In the genomic region with DNA sequence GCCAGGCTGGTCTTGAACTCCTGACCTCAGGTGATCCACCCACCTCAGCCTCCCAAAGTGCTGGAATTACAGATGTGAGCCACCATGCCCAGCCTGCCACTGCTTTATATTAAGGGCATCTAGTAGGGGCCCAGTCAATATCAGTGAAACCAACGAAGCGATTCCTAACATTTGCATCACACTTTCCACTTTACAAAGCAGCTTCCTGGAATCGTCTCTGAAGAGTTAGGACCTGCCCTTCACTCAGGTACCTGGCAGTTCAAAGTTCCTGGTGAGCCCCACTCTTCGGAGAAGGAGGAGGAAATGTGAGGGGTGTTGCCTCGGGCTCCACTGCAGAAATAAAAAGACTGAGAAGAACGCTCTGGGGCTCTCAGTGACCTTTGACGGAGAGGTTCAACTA, we compare ENCODE assay signal across 15 cellular contexts. TPM values are rescaled to one million over a fixed set of nuclear protein-coding genes. Genes with fewer than 3 reads are reported as not detected.
DNase-seq lines count a peak whose midpoint lies in the region; ATAC-seq, FAIRE-seq and TF ChIP-seq lines count a peak whose summit lies in the region.
"Had no signal": no experiment of that assay in that cellular context is flagged by ENCODE, and none has a peak within 500 bp of the region (broad histone marks: within the 10 kb centered on the region; RNA-seq: fewer than 3 reads in every experiment).

No MANE protein-coding gene starts in this region.

- no peak overlapping the region for H2AK5ac ChIP-seq in H9 (ENCODE audit: insufficient read length, low read length)

- POLR2A ChIA-PET in activated CD4-positive, alpha-beta memory T cell treated with anti-CD3 and anti-CD28 coated beads for 36 hours (lab: Charles Lee): interaction anchor here (1.1 to 4.7 kb wide), 6 partner anchors 8 to 217 kb away, joined by 3 to 52 read pairs (median 10); a partner anchor contains a TSS

- no peak overlapping the region for H3K56ac ChIP-seq in H9 (ENCODE audit: insufficient read length, low read depth, low read length)

- no peaks in the 10 kb centered on the region for H3K36me3 Mint-ChIP-seq in activated CD4-positive, alpha-beta memory T cell treated with anti-CD3 and anti-CD28 coated beads for 36 hours
- H3K36me3 Mint-ChIP-seq in memory B cell (peaks cover 2% of the 10 kb centered on the region), H9 (ENCODE audit: insufficient read depth in 1 of 3, low read depth in 3 of 3) (no peaks in the 10 kb centered on the region)

- no peak overlapping the region for H4K5ac ChIP-seq in H9 (ENCODE audit: insufficient read length, low read depth, low read length)

- H3K27ac ChIP-seq in BLaER1 treated with 17β-estradiol and CSF1 and Interleukin-3, amounts not matched to agents 10 nM and 100 nM: no peak overlapping the region
- H3K27ac ChIP-seq in caudate nucleus (ENCODE audit: low read depth, low read length) (no peak overlapping the region), H9 (ENCODE audit: insufficient read length, low read depth, low read length) (no peak overlapping the region), SJCRH30 (no peak overlapping the region)

- H3K4me3 Mint-ChIP-seq in activated CD4-positive, alpha-beta memory T cell treated with anti-CD3 and anti-CD28 coated beads for 36 hours: peak overlapping the region; percentile 62
- H3K4me3 Mint-ChIP-seq in memory B cell (peak overlapping the region; percentile 75), H9 (no peak overlapping the region)
- H3K4me3 Mint-ChIP-seq: HFFc6 had no signal

- no peaks in the 10 kb centered on the region; the same call in 1 of the 2 replicates for H3K79me2 ChIP-seq in H9 (ENCODE audit: insufficient read depth, low read length)

- H3K9ac ChIP-seq in BLaER1 treated with 17β-estradiol and CSF1 and Interleukin-3, amounts not matched to agents 10 nM and 100 nM: no peak overlapping the region
- H3K9ac ChIP-seq in H9 (ENCODE audit: extremely low read depth, insufficient read length, low read length): no peak overlapping the region

- DNase-seq in GM19239 (ENCODE audit: insufficient read length, low spot score): no peak
- peak; percentile 48 for DNase-seq in activated CD4-positive, alpha-beta memory T cell treated with anti-CD3 and anti-CD28 coated beads for 36 hours
- DNase-seq in memory B cell (ENCODE audit: low spot score in 2 of 2): no peak
- DNase-seq in BE2C: no peak
- no peak for DNase-seq in caudate nucleus (lab: John Stamatoyannopoulos, UW)
- DNase-seq in H9: no peak
- DNase-seq in SJCRH30: no peak
- DNase-seq: AML-193, glutamatergic neuron, HFFc6, NCI-H1694, NCI-H510A treated with DMSO at 0.1 percent for 48 hours, occipital lobe, SW 1271 had no signal

- intact Hi-C loops in activated CD4-positive, alpha-beta memory T cell treated with anti-CD3 and anti-CD28 coated beads for 36 hours (cut with micrococcal nuclease): no loop called here

- H3K36me3 ChIP-seq in BLaER1 treated with 17β-estradiol and CSF1 and Interleukin-3, amounts not matched to agents 10 nM and 100 nM: no peaks in the 10 kb centered on the region
- H3K36me3 ChIP-seq in BE2C (no peaks in the 10 kb centered on the region), SJCRH30 (no peaks in the 10 kb centered on the region)

- no peaks in the 10 kb centered on the region for H3K27me3 ChIP-seq in BLaER1 treated with 17β-estradiol and CSF1 and Interleukin-3, amounts not matched to agents 10 nM and 100 nM
- H3K27me3 ChIP-seq in BE2C (no peaks in the 10 kb centered on the region), H9 (ENCODE audit: insufficient read depth, low read length) (no peaks in the 10 kb centered on the region), SJCRH30 (no peaks in the 10 kb centered on the region; the same call in 1 of the 2 replicates)

- H4K91ac ChIP-seq in H9 (ENCODE audit: insufficient read length, low read depth, low read length): no peak overlapping the region

- H3K4me2 ChIP-seq in BLaER1 treated with 17β-estradiol and CSF1 and Interleukin-3, amounts not matched to agents 10 nM and 100 nM: peak overlapping the region in 9 of 11 experiments; percentile 65 to 86 (median 78); a peak in 16 of 22 replicates
- H3K4me2 ChIP-seq in H9 (ENCODE audit: insufficient read depth, insufficient read length, low read length): no peak overlapping the region

- H2BK120ac ChIP-seq in H9 (ENCODE audit: low read depth, low read length, poor library complexity, severe bottlenecking): no peak overlapping the region

- ATAC-seq in memory B cell (ENCODE audit: low read depth): peak; percentile 74

- no peak overlapping the region for H4K8ac ChIP-seq in H9 (replicated peaks; ENCODE audit: insufficient read length, low read depth, low read length)

- H3K4me3 ChIP-seq in BLaER1 treated with 17β-estradiol and CSF1 and Interleukin-3, amounts not matched to agents 10 nM and 100 nM: no peak overlapping the region
- H3K4me3 ChIP-seq in BE2C (ENCODE audit: low read depth, low read length) (no peak overlapping the region), SJCRH30 (no peak overlapping the region)

- H4K20me1 ChIP-seq in BLaER1 treated with 17β-estradiol and CSF1 and Interleukin-3, amounts not matched to agents 10 nM and 100 nM: no peaks in the 10 kb centered on the region
- H4K20me1 ChIP-seq in H9 (ENCODE audit: control insufficient read depth, insufficient read depth, insufficient read length): no peaks in the 10 kb centered on the region

- no peak overlapping the region for H2BK20ac ChIP-seq in H9 (ENCODE audit: low read depth, low read length, poor library complexity, severe bottlenecking)

- H3K4me1 ChIP-seq in BLaER1 treated with 17β-estradiol and CSF1 and Interleukin-3, amounts not matched to agents 10 nM and 100 nM: peaks cover 24 to 61% (median 44%) of the 10 kb centered on the region in 10 experiments
- H3K4me1 ChIP-seq in BE2C (no peaks in the 10 kb centered on the region), H9 (ENCODE audit: insufficient read depth, low read length) (no peaks in the 10 kb centered on the region; the same call in 1 of the 2 replicates), SJCRH30 (peaks cover 13% of the 10 kb centered on the region)

- H3K79me1 ChIP-seq in H9 (ENCODE audit: insufficient read depth, low read depth, low read length, poor library complexity, severe bottlenecking): no peaks in the 10 kb centered on the region

- WGBS in H9 (ENCODE audit: extremely low coverage, insufficient read length, low lambda C conversion rate): no CpG with 5 or more reads among the region's 7 CpGs

- no peak overlapping the region for H3K18ac ChIP-seq in H9 (ENCODE audit: insufficient read length, low read depth, low read length)

- no peak overlapping the region for H3K23ac ChIP-seq in H9 (ENCODE audit: insufficient read length, low read depth, low read length)

- no peak overlapping the region for H3T11ph ChIP-seq in H9 (ENCODE audit: low read length)

- no peak overlapping the region for H3K14ac ChIP-seq in H9 (ENCODE audit: insufficient read depth, low read length)

- no peaks in the 10 kb centered on the region for H3K27me3 Mint-ChIP-seq in activated CD4-positive, alpha-beta memory T cell treated with anti-CD3 and anti-CD28 coated beads for 36 hours
- H3K27me3 Mint-ChIP-seq in memory B cell (no peaks in the 10 kb centered on the region), H9 (ENCODE audit: low read depth) (no peaks in the 10 kb centered on the region)

- CTCF ChIA-PET in activated CD4-positive, alpha-beta memory T cell treated with anti-CD3 and anti-CD28 coated beads for 36 hours (lab: Charles Lee): interaction anchor here (1.3 to 5.3 kb wide), 3 partner anchors 9 to 33 kb away, joined by 3 to 36 read pairs (median 7); no protein-coding TSS in a partner anchor

- no peak overlapping the region for H2BK5ac ChIP-seq in H9 (ENCODE audit: insufficient read length, low read length)

- no peak overlapping the region for H2BK12ac ChIP-seq in H9 (ENCODE audit: insufficient read length, low read depth, low read length)

- TF ChIP-seq CTCF in BE2C (IDR thresholded peaks at IDR 0.05; ENCODE audit: low read depth, low read length) (no peak), H9 (conservative IDR thresholded peaks at IDR 0.05) (no peak)

- no peak overlapping the region for H2BK15ac ChIP-seq in H9 (ENCODE audit: low read depth, low read length)

- no peaks in the 10 kb centered on the region for H3K9me3 Mint-ChIP-seq in activated CD4-positive, alpha-beta memory T cell treated with anti-CD3 and anti-CD28 coated beads for 36 hours
- H3K9me3 Mint-ChIP-seq in memory B cell (no peaks in the 10 kb centered on the region), H9 (no peaks in the 10 kb centered on the region)
- H3K9me3 Mint-ChIP-seq: HFFc6 had no signal

- H3K23me2 ChIP-seq in H9 (ENCODE audit: insufficient read length, low read depth, low read length, poor library complexity, severe bottlenecking): no peaks in the 10 kb centered on the region

- peak; percentile 68 for FAIRE-seq in GM19239 (lab: Jason Lieb, UNC)

- H3K27ac Mint-ChIP-seq in activated CD4-positive, alpha-beta memory T cell treated with anti-CD3 and anti-CD28 coated beads for 36 hours: peak overlapping the region; percentile 93
- H3K27ac Mint-ChIP-seq in memory B cell: peak overlapping the region; percentile 72
- H3K27ac Mint-ChIP-seq in H9: no peak overlapping the region
- H3K27ac Mint-ChIP-seq: HFFc6 had no signal

- H2AFZ ChIP-seq in H9 (ENCODE audit: low read length): no peak overlapping the region

- peaks cover 65% of the 10 kb centered on the region for H3K4me1 Mint-ChIP-seq in activated CD4-positive, alpha-beta memory T cell treated with anti-CD3 and anti-CD28 coated beads for 36 hours (ENCODE audit: low read depth)
- H3K4me1 Mint-ChIP-seq in memory B cell (peaks cover 31% of the 10 kb centered on the region), H9 (peaks cover 7 to 14% of the 10 kb centered on the region in 2 experiments)

- no peaks in the 10 kb centered on the region for H3K9me3 ChIP-seq in BLaER1 treated with 17β-estradiol and CSF1 and Interleukin-3, amounts not matched to agents 10 nM and 100 nM (replicated peaks in 1 of 11)
- H3K9me3 ChIP-seq in BE2C (no peaks in the 10 kb centered on the region), H9 (ENCODE audit: control insufficient read depth, low read depth, low read length) (no peaks in the 10 kb centered on the region), SJCRH30 (replicated peaks) (no peaks in the 10 kb centered on the region)

- H3K4ac ChIP-seq in H9 (ENCODE audit: low read depth, low read length): no peak overlapping the region

RNA-seq across cellular contexts. Expression of a gene that starts 31.1 kb away (rescaled TPM):
- 100 to 1,000 TPM; 102 to 103 TPM for total RNA-seq in activated CD4-positive, alpha-beta memory T cell treated with anti-CD3 and anti-CD28 coated beads for 36 hours
- polyA plus RNA-seq in BE2C (2012; ENCODE audit: insufficient read depth, insufficient read length, low read depth): 12.9 TPM
- total RNA-seq in H9 (2021): 39.4 and 41.3 TPM in 2 replicates
- 64.8 and 75.7 TPM in 2 replicates for total RNA-seq in SJCRH30 (2014; rRNA removed; shearing (Covaris generic))

Comparison
In these comparisons a context has a peak if more than half of its experiments do, and no peak if none do; other contexts are left out.
1. H3K27ac Mint-ChIP-seq: peak in activated CD4-positive, alpha-beta memory T cell treated with anti-CD3 and anti-CD28 coated beads for 36 hours (single experiment) and memory B cell (single experiment); none in H9 (0 of 3).
2. H3K4me3 Mint-ChIP-seq: peak in activated CD4-positive, alpha-beta memory T cell treated with anti-CD3 and anti-CD28 coated beads for 36 hours (single experiment) and memory B cell (single experiment); none in H9 (0 of 2).